Comparison of ENCODE assay signal across 8 cellular contexts in the genomic region with DNA sequence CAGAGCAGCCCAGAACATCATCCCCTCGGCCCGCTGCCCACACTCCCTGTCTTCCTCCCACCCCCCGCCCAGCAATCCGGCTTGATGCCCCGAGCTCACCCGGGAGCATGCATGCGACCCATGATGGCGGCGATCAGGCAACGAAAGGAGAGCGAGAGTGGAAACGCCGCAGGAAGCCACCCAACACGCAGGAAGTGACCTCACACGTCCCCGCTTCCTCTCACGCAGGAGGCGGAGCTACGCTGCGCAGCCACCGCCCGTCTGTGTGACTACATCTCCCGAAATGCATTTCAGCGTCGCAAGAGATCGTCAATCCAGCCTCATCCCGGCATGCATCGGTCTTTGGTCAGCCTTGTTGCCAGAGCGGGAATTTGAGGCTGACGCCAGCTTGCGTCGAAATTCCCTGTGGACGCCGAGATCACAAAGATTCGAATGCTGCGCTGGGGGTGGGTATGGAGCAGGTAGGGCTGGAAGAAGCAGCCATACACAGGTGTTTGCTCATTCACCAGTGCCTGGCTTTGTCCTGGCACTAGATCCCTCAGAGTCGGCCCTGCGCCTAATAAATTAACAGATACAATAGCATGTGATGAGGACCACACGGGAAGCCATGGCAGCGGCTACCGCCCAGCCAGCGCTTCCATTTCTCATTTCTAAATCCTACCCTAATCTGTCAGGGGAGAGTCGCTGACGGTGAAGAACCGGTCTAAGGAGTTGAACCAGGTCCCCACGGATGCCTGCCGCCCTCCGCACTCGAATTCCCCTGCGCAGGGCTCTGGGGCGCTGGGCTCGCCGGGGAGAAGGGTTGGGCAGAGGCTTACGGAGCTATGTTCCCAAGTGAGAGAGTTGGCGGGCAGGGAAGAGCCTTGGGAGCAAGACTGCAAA. TPM values are rescaled to one million over a fixed set of nuclear protein-coding genes. Genes with fewer than 3 reads are reported as not detected.
DNase-seq lines count a peak whose midpoint lies in the region; FAIRE-seq and TF ChIP-seq lines count a peak whose summit lies in the region.

A gene (minus strand): TSS at position 148 of the 882 bp plus-strand sequence. CDS start 26 bp downstream, at position 122.

- peak within 1 kb of the TSS; percentile 67 for H3K14ac ChIP-seq in neuronal stem cell (ENCODE audit: low read length)

- CTCF ChIA-PET in HEK293T (lab: Yijun Ruan, JAX), result no interaction called here

- peak; percentile 67 for FAIRE-seq in frontal cortex (lab: Jason Lieb, UNC)

- H3K36me3 ChIP-seq in neuronal stem cell (replicated peaks in 1 of 2; ENCODE audit: control insufficient read depth in 2 of 2, insufficient read depth in 2 of 2, low read length in 2 of 2), result peaks cover 14 to 40% of the 10 kb centered on the region in 2 donors

- no peak within 1 kb of the TSS for H4K8ac ChIP-seq in neuronal stem cell (ENCODE audit: low read depth, low read length)

- WGBS in neuronal stem cell (ENCODE audit: extremely low coverage in 2 of 2, insufficient read length in 2 of 2, insufficient replicate concordance in 1 of 2), 2 donors, result no CpG with 5 or more reads among the region's 55 CpGs

- DNase-seq in GF-D8 (lab: John Stamatoyannopoulos, UW) (peak; percentile 74), HEK293T (ENCODE audit: extremely low spot score) (peak; percentile 98), MV-4-11 (lab: John Stamatoyannopoulos, UW) (peak; percentile 99), SK-MEL-5 (ENCODE audit: low read depth, low spot score) (peak; percentile 99), frontal cortex (ENCODE audit: low spot score in 2 of 2) (peak; percentile 82 to 94), neuronal stem cell (ENCODE audit: low spot score) (peak; percentile 96)
- DNase-seq in activated naive CD4-positive, alpha-beta T cell treated with Interleukin-2 at 50 U/mL for 16 hours, result peak; percentile 95

- POLR2A ChIA-PET in HEK293T (lab: Yijun Ruan, JAX), result interaction anchor here (0.6 to 2.1 kb wide), 29 partner anchors 9 to 1972 kb away, joined by 3 to 15 read pairs (median 4); no protein-coding TSS in a partner anchor

- peak within 1 kb of the TSS; percentile 82 for H3K4me2 ChIP-seq in neuronal stem cell (ENCODE audit: insufficient read depth, low read length, poor library complexity, severe bottlenecking)

- peak within 1 kb of the TSS; percentile 68 for H2BK120ac ChIP-seq in neuronal stem cell (ENCODE audit: low read depth, low read length)

- in situ Hi-C loops in SK-MEL-5 (cut with HindIII; ENCODE audit: low pct_unique_long_range_greater_than_20kb, low sequenced_read_pairs), result no loop called here

- H4K91ac ChIP-seq in neuronal stem cell (ENCODE audit: low read depth, low read length, poor library complexity), result peak within 1 kb of the TSS; percentile 92

- no peak for TF ChIP-seq CTCF in subcutaneous adipose tissue (IDR thresholded peaks at IDR 0.05; ENCODE audit: low read depth)

- peak within 1 kb of the TSS; percentile 92 for H2AFZ ChIP-seq in neuronal stem cell (ENCODE audit: low read length)

- peak within 1 kb of the TSS; percentile 96 for H3K18ac ChIP-seq in neuronal stem cell (ENCODE audit: low read length)

- H3K27ac ChIP-seq in neuronal stem cell (replicated peaks; ENCODE audit: low read length), result peak within 1 kb of the TSS; percentile 36

- peak within 1 kb of the TSS; percentile 97 for H2BK5ac ChIP-seq in neuronal stem cell (ENCODE audit: low read length)

- peak within 1 kb of the TSS; percentile 78 to 97 for H3K4me3 ChIP-seq in neuronal stem cell (ENCODE audit: low read length in 2 of 2)

- peak within 1 kb of the TSS; percentile 99 for H3K9ac ChIP-seq in neuronal stem cell (ENCODE audit: low read depth, low read length, poor library complexity)

- H3K79me1 ChIP-seq in neuronal stem cell (ENCODE audit: low read depth, low read length), result peaks cover 9% of the 10 kb centered on the region

- H3K4me1 ChIP-seq in neuronal stem cell (ENCODE audit: control insufficient read depth in 2 of 2, insufficient read depth in 1 of 2, low read depth in 1 of 2, low read length in 2 of 2), result peaks cover 4 to 7% of the 10 kb centered on the region in 2 donors

- H3K23ac ChIP-seq in neuronal stem cell (ENCODE audit: low read depth, low read length, poor library complexity), result peak within 1 kb of the TSS; percentile 98

- no peak within 1 kb of the TSS for H3K4ac ChIP-seq in neuronal stem cell (ENCODE audit: low read length)

- H2BK15ac ChIP-seq in neuronal stem cell (ENCODE audit: low read length), result no peak within 1 kb of the TSS

- H2AK5ac ChIP-seq in neuronal stem cell (ENCODE audit: low read depth, low read length), result peak within 1 kb of the TSS; percentile 86

- peak within 1 kb of the TSS; percentile 80 for H2BK12ac ChIP-seq in neuronal stem cell (ENCODE audit: low read length)

- no peaks in the 10 kb centered on the region for H3K9me3 ChIP-seq in neuronal stem cell (replicated peaks in 1 of 2; ENCODE audit: control insufficient read depth in 2 of 2, insufficient read depth in 1 of 2, low read depth in 1 of 2, low read length in 2 of 2)

- no peaks in the 10 kb centered on the region for H3K27me3 ChIP-seq in neuronal stem cell (ENCODE audit: control insufficient read depth in 3 of 3, insufficient read depth in 3 of 3, low read depth in 1 of 3, low read length in 3 of 3)

TF ChIP-seq in HEK293T, 16 proteins besides CTCF, POLR2A, EP300 and RAD21:
- TF ChIP-seq LEF1 (IDR thresholded peaks at IDR 0.05; ENCODE audit: borderline replicate concordance) (no peak), ELF4 (IDR thresholded peaks at IDR 0.05) (peak; percentile 74), SUZ12 (IDR thresholded peaks at IDR 0.05) (0 out of 2 replicates have a peak, but pooled peaks have one; percentile 41), FOXK2 (IDR thresholded peaks at IDR 0.05) (0 out of 2 replicates have a peak, but pooled peaks have one; percentile 59), L3MBTL2 (conservative IDR thresholded peaks at IDR 0.05) (peak; percentile 100), FOXM1 (IDR thresholded peaks at IDR 0.05; ENCODE audit: borderline replicate concordance) (no peak), ARNT (IDR thresholded peaks at IDR 0.05) (no peak), FOXA1 (IDR thresholded peaks at IDR 0.05) (no peak)
- TF ChIP-seq, protein P1, sequence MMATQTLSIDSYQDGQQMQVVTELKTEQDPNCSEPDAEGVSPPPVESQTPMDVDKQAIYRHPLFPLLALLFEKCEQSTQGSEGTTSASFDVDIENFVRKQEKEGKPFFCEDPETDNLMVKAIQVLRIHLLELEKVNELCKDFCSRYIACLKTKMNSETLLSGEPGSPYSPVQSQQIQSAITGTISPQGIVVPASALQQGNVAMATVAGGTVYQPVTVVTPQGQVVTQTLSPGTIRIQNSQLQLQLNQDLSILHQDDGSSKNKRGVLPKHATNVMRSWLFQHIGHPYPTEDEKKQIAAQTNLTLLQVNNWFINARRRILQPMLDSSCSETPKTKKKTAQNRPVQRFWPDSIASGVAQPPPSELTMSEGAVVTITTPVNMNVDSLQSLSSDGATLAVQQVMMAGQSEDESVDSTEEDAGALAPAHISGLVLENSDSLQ (IDR thresholded peaks at IDR 0.05), result peak; percentile 52; the same call in 1 of the 2 replicates

RNA-seq across cellular contexts. Expression of the gene that starts here (rescaled TPM):
- 1,374 and 1,678 TPM in 2 replicates for total RNA-seq in SK-MEL-5 (2014; rRNA removed; shearing (Covaris generic))
- 1,256 and 1,513 TPM in 2 replicates for polyA plus RNA-seq in SK-MEL-5 (2015; cell fraction: cytosol; rRNA removed)
- 489 and 516 TPM in 2 replicates for polyA plus RNA-seq in SK-MEL-5 (2015; cell fraction: nucleus; rRNA removed)
- total RNA-seq in frontal cortex, result 1,648 TPM
- 2,260 TPM for polyA plus RNA-seq in neuronal stem cell (2013, experiment 1 of 2)
- 2,268 TPM for polyA plus RNA-seq in neuronal stem cell (2013, experiment 2 of 2)
- total RNA-seq in subcutaneous adipose tissue, result 1,000 to 10,000 TPM in 3 of 4 donors, 100 to 1,000 TPM in 1; 914 to 2,900 (median 1,452) TPM

Comparison
In these comparisons a context has a peak if more than half of its experiments do, and no peak if none do; other contexts are left out.
1. Peak in every context shown above with its lines: DNase-seq, H3K4me3 ChIP-seq and H3K27ac ChIP-seq.